Comparison of ENCODE assay signal across 12 cellular contexts in the genomic region with DNA sequence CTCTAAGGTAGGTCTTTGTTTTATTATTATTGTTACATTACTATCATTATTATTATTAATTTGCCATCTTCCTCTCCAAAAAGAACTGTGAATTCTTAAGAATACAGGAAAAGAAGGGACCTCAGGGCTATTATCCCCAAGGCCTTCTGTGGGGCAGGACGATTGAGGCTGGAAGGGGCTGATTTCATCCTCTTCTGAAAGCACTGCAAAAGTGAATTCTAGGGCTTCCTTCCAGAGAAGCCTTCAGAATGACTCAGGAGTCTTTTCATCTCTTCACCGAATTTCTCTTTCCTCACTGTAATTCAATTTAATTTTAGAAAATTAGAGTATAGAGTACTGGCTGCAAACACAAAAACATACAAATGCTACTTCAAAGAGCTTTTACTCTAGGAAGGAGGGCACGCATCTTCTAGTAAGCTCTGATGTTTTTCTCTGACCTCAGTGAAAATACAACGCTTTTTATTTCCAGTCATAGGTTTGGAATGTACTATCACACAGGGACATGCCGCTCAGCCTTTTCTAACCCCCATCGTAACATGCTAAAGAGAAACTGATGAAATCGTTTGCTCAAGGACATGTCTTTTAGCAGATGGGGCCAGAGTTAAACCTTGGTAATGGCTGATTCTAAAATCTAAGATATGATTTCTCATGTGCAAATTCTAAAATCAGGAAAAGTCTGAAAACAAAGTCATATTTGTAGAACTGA.
DNase-seq lines count a peak whose midpoint lies in the region; ATAC-seq, FAIRE-seq and TF ChIP-seq lines count a peak whose summit lies in the region.
"Had no signal": no experiment of that assay in that cellular context is flagged by ENCODE, and none has a peak within 500 bp of the region (broad histone marks: within the 10 kb centered on the region; RNA-seq: fewer than 3 reads in every experiment).

No MANE protein-coding gene starts in this region.

- no peaks in the 10 kb centered on the region for H3K9me3 ChIP-seq in HUES48 (ENCODE audit: control insufficient read depth, insufficient read depth, low read length)
- no peaks in the 10 kb centered on the region for H3K9me3 ChIP-seq in kidney (ENCODE audit: control insufficient read depth in 1 of 2, low read length in 2 of 2)
- H3K9me3 ChIP-seq in thoracic aorta = no peaks in the 10 kb centered on the region

- H3K9ac ChIP-seq in HUES48 (ENCODE audit: low read depth, low read length) = peak overlapping the region; percentile 35; the same call in 1 of the 2 replicates
- no peak overlapping the region for H3K9ac ChIP-seq in kidney (ENCODE audit: low read length in 2 of 2)

- intact Hi-C loops in kidney (cut with DNase I) = no loop called here

- no peak for TF ChIP-seq CTCF in cardiac fibroblast (IDR thresholded peaks at IDR 0.05; ENCODE audit: low read depth, low read length)
- TF ChIP-seq CTCF in kidney (IDR thresholded peaks at IDR 0.05; ENCODE audit: borderline replicate concordance, extremely low read depth, insufficient read depth) = no peak
- TF ChIP-seq CTCF in thoracic aorta (IDR thresholded peaks at IDR 0.05) = no peak

- no peak for FAIRE-seq in kidney (lab: Jason Lieb, UNC)
- FAIRE-seq: GM12891 had no signal

- H3K27ac ChIP-seq in HUES48 (ENCODE audit: low read depth, low read length) = peak overlapping the region; percentile 95
- peak overlapping the region; percentile 20 to 59 for H3K27ac ChIP-seq in kidney (ENCODE audit: low read depth in 2 of 2, low read length in 2 of 2)
- peak overlapping the region; percentile 64 to 82 for H3K27ac ChIP-seq in thoracic aorta

- H3K4me1 ChIP-seq in HUES48 (ENCODE audit: control insufficient read depth, insufficient read depth, low read length) (peaks cover 23% of the 10 kb centered on the region), kidney (ENCODE audit: control insufficient read depth in 1 of 2, insufficient read depth in 1 of 2, low read depth in 1 of 2, low read length in 2 of 2) (peaks cover 14 to 16% of the 10 kb centered on the region in 2 donors), thoracic aorta (ENCODE audit: control insufficient read depth in 1 of 2, low read depth in 2 of 2) (peaks cover 14 to 24% of the 10 kb centered on the region in 2 donors)

- DNase-seq in cardiac fibroblast (ENCODE audit: low read depth in 2 of 2) = peak; percentile 92 to 96
- DNase-seq in kidney = no peak
- no peak for DNase-seq in thoracic aorta (ENCODE audit: low spot score)
- DNase-seq in DMS153 treated with DMSO at 0.1 percent for 48 hours (lab: John Stamatoyannopoulos, UW; ENCODE audit: unreplicated experiment) = no peak
- no peak for DNase-seq in 8988T
- DNase-seq: activated CD4-positive, alpha-beta T cell treated with anti-CD3 and anti-CD28 coated beads, Interleukin-2, amount 10 ng/mL, durations not matched to agents 7 days and 5 days; NCI-H2227 treated with DMSO at 0.1 percent for 48 hours; stimulated activated CD4-positive, alpha-beta T cell treated with anti-CD3 and anti-CD28 coated beads, Interleukin-1b, Interleukin-23, amount 100 ng/mL, for 48 hours had no signal

- no peak overlapping the region; the same call in 1 of the 2 replicates for H3K4me3 ChIP-seq in HUES48 (ENCODE audit: low read depth, low read length)
- H3K4me3 ChIP-seq in cardiac fibroblast (replicated peaks in 1 of 2; ENCODE audit: low read depth in 2 of 2, low read length in 2 of 2) = peak overlapping the region; percentile 5 to 21
- H3K4me3 ChIP-seq in kidney (ENCODE audit: low read length in 2 of 2) = no peak overlapping the region
- peak overlapping the region; percentile 56 for H3K4me3 ChIP-seq in thoracic aorta

- H3K36me3 ChIP-seq in HUES48 (ENCODE audit: control insufficient read depth, insufficient read depth, low read length) (no peaks in the 10 kb centered on the region), kidney (ENCODE audit: control insufficient read depth in 1 of 2, insufficient read depth in 2 of 2, low read length in 2 of 2) (no peaks in the 10 kb centered on the region), thoracic aorta (no peaks in the 10 kb centered on the region)

- H3K27me3 ChIP-seq in HUES48 (ENCODE audit: control insufficient read depth, insufficient read depth, low read length) = no peaks in the 10 kb centered on the region
- no peaks in the 10 kb centered on the region for H3K27me3 ChIP-seq in thoracic aorta (replicated peaks; ENCODE audit: insufficient read depth)

- peak; percentile 14 for ATAC-seq in thoracic aorta (ENCODE audit: insufficient number of reproducible peaks, low FRiP score, low read depth)
- ATAC-seq in GM19395 (IDR thresholded peaks at IDR 0.05; ENCODE audit: unreplicated experiment) = no peak
- no peak for ATAC-seq in GM21367 (IDR thresholded peaks at IDR 0.05; ENCODE audit: unreplicated experiment)

Comparison
In these comparisons a context has a peak if more than half of its experiments do, and no peak if none do; other contexts are left out.
1. H3K27ac ChIP-seq: peak in every context shown above with its lines; median percentile 95 in HUES48; 73 in thoracic aorta; 40 in kidney.
2. H3K4me3 ChIP-seq: peak in cardiac fibroblast (2 of 2) and thoracic aorta (single experiment); none in HUES48 (single experiment) and kidney (0 of 2).
3. DNase-seq: peak in cardiac fibroblast (2 of 2); none in kidney (single experiment), thoracic aorta (single experiment), DMS153 treated with DMSO at 0.1 percent for 48 hours (single experiment) and 8988T (single experiment).